ENCODE assay signal across 8 cellular contexts in genomic region chr14:23631702-23632460, GRCh38. TPM values are rescaled to one million over a fixed set of nuclear protein-coding genes. Genes with fewer than 3 reads are reported as not detected.
DNase-seq lines count a peak whose midpoint lies in the region; ATAC-seq and TF ChIP-seq lines count a peak whose summit lies in the region.

No MANE protein-coding gene starts in this region.

- ATAC-seq in GM19395 (IDR thresholded peaks at IDR 0.05; ENCODE audit: unreplicated experiment) (peak; percentile 79), RWPE2 (ENCODE audit: low read depth) (peak; percentile 97), foreskin keratinocyte (peak; percentile 81)

- TF ChIP-seq CTCF in BE2C (IDR thresholded peaks at IDR 0.05; ENCODE audit: low read depth, low read length) = peak; percentile 97
- TF ChIP-seq CTCF in RWPE2 (IDR thresholded peaks at IDR 0.05; ENCODE audit: poor library complexity, severe bottlenecking) = peak; percentile 95
- peak; percentile 90 for TF ChIP-seq CTCF in foreskin keratinocyte (conservative IDR thresholded peaks at IDR 0.05)

- no peaks in the 10 kb centered on the region for H3K4me1 ChIP-seq in BE2C
- peaks cover 4% of the 10 kb centered on the region for H3K4me1 ChIP-seq in RWPE2 (ENCODE audit: insufficient read depth, poor library complexity, severe bottlenecking)
- H3K4me1 ChIP-seq in foreskin keratinocyte = no peaks in the 10 kb centered on the region
- H3K4me1 ChIP-seq in stomach smooth muscle (ENCODE audit: control insufficient read depth, insufficient read depth, low read length) = peaks cover 5% of the 10 kb centered on the region

- H3K4me3 ChIP-seq in BE2C (ENCODE audit: low read depth, low read length) = no peak overlapping the region
- no peak overlapping the region for H3K4me3 ChIP-seq in RWPE2 (ENCODE audit: severe bottlenecking)
- peak overlapping the region; percentile 28 to 61 for H3K4me3 ChIP-seq in stomach smooth muscle (ENCODE audit: low read length in 2 of 2)

- H3K9ac ChIP-seq in stomach smooth muscle (ENCODE audit: low read length in 2 of 2) = peak overlapping the region in 1 of 2 donors; percentile 68

- DNase-seq in BE2C (peak; percentile 63), KG1 (lab: John Stamatoyannopoulos, UW) (peak; percentile 9), RWPE2 (ENCODE audit: low spot score) (no peak), foreskin keratinocyte (peak; percentile 66 to 85), non-pigmented ciliary epithelial cell (ENCODE audit: low read depth) (peak; percentile 38)
- peak; percentile 89 for DNase-seq in activated effector memory CD4-positive, alpha-beta T cell treated with anti-CD3 and anti-CD28 coated beads, Interleukin-2, amount 50 U/mL, for 16 hours

- no peaks in the 10 kb centered on the region for H3K9me3 ChIP-seq in BE2C
- no peaks in the 10 kb centered on the region for H3K9me3 ChIP-seq in RWPE2 (ENCODE audit: severe bottlenecking)
- no peaks in the 10 kb centered on the region for H3K9me3 ChIP-seq in stomach smooth muscle (ENCODE audit: control insufficient read depth in 2 of 2, low read length in 2 of 2)

- no peaks in the 10 kb centered on the region for H3K36me3 ChIP-seq in BE2C
- no peaks in the 10 kb centered on the region for H3K36me3 ChIP-seq in RWPE2 (ENCODE audit: low read depth)
- H3K36me3 ChIP-seq in stomach smooth muscle (ENCODE audit: control insufficient read depth in 2 of 2, insufficient read depth in 2 of 2, low read length in 2 of 2) = no peaks in the 10 kb centered on the region

- H3K27ac ChIP-seq in RWPE2 (ENCODE audit: poor library complexity, severe bottlenecking) = no peak overlapping the region
- no peak overlapping the region for H3K27ac ChIP-seq in foreskin keratinocyte
- H3K27ac ChIP-seq in stomach smooth muscle (ENCODE audit: low read length) = no peak overlapping the region

- H3K27me3 ChIP-seq in BE2C = no peaks in the 10 kb centered on the region
- no peaks in the 10 kb centered on the region for H3K27me3 ChIP-seq in RWPE2 (ENCODE audit: insufficient read depth, poor library complexity, severe bottlenecking)
- no peaks in the 10 kb centered on the region for H3K27me3 ChIP-seq in foreskin keratinocyte
- no peaks in the 10 kb centered on the region for H3K27me3 ChIP-seq in stomach smooth muscle (ENCODE audit: control insufficient read depth in 1 of 2, insufficient read depth in 2 of 2, low read length in 2 of 2)

RNA-seq across cellular contexts. Expression of gene DHRS2, which starts 4.3 kb away (rescaled TPM):
- polyA plus RNA-seq in BE2C (2012; ENCODE audit: insufficient read depth, insufficient read length, low read depth) = 114 TPM
- 0.17 and 0.18 TPM in 2 replicates for total RNA-seq in foreskin keratinocyte
- polyA plus RNA-seq in foreskin keratinocyte = 0.16 and 0.32 TPM in 2 replicates

RNA-seq across cellular contexts. Expression of gene JPH4, which starts 53.3 kb away (rescaled TPM):
- polyA plus RNA-seq in BE2C (2012; ENCODE audit: insufficient read depth, insufficient read length, low read depth) = 186 TPM
- not detected in 2 replicates for total RNA-seq in foreskin keratinocyte
- 0.02 TPM in 1 of 2 replicates, not detected in the other for polyA plus RNA-seq in foreskin keratinocyte

Comparison
In these comparisons a context has a peak if more than half of its experiments do, and no peak if none do; other contexts are left out.
1. H3K4me3 ChIP-seq: peak in stomach smooth muscle (2 of 2); none in BE2C (single experiment) and RWPE2 (single experiment).
2. Peak in every context shown above with its lines, with median percentiles within 50 percentile points of each other: CTCF ChIP-seq and ATAC-seq.